Comparison of ENCODE assay signal across 17 cellular contexts in the genomic region with DNA sequence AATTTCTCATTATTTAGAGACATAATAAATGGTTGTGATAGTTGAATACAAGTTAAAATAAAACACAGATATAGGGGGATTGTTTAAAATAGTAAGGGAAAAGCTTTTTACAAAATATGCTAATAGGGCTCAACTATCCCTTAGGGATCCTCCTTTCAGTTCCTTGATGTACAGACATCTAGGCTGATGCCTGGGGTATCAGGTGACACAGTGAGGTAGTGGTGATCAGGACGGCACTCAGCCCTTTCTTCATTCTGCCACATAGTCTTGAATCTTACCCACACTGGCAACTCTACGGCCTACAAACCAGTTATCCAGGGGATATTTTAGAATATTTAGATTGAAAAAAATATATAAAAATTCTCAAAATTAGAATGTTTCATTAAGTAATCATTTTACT. TPM values are rescaled to one million over a fixed set of nuclear protein-coding genes. Genes with fewer than 3 reads are reported as not detected.
DNase-seq lines count a peak whose midpoint lies in the region; ATAC-seq and TF ChIP-seq lines count a peak whose summit lies in the region.
"Had no signal": no experiment of that assay in that cellular context is flagged by ENCODE, and none has a peak within 500 bp of the region (broad histone marks: within the 10 kb centered on the region; RNA-seq: fewer than 3 reads in every experiment).

No MANE protein-coding gene starts in this region.

- H3K27me3 Mint-ChIP-seq in activated CD4-positive, alpha-beta memory T cell treated with anti-CD3 and anti-CD28 coated beads, Interleukin-2, amount 10 ng/mL, durations not matched to agents 7 days and 5 days, result no peaks in the 10 kb centered on the region
- H3K27me3 Mint-ChIP-seq in activated CD4-positive, alpha-beta memory T cell treated with anti-CD3 and anti-CD28 coated beads for 36 hours, result no peaks in the 10 kb centered on the region
- no peaks in the 10 kb centered on the region for H3K27me3 Mint-ChIP-seq in chondrocyte (ENCODE audit: low read depth)
- no peaks in the 10 kb centered on the region for H3K27me3 Mint-ChIP-seq in activated naive CD8-positive, alpha-beta T cell treated with anti-CD3 and anti-CD28 coated beads, Interleukin-2, amount 50 U/mL, for 24 hours
- H3K27me3 Mint-ChIP-seq: B cell; CD4-positive, alpha-beta memory T cell had no signal

- H3K4me1 Mint-ChIP-seq in activated CD4-positive, alpha-beta memory T cell treated with anti-CD3 and anti-CD28 coated beads, Interleukin-2, amount 10 ng/mL, durations not matched to agents 7 days and 5 days, result peaks cover 44% of the 10 kb centered on the region
- peaks cover 29% of the 10 kb centered on the region for H3K4me1 Mint-ChIP-seq in activated CD4-positive, alpha-beta memory T cell treated with anti-CD3 and anti-CD28 coated beads for 36 hours (ENCODE audit: low read depth)
- peaks cover 5% of the 10 kb centered on the region for H3K4me1 Mint-ChIP-seq in chondrocyte (ENCODE audit: low read depth)
- H3K4me1 Mint-ChIP-seq in activated naive CD8-positive, alpha-beta T cell treated with anti-CD3 and anti-CD28 coated beads, Interleukin-2, amount 50 U/mL, for 24 hours, result peaks cover 29% of the 10 kb centered on the region

- no peak for TF ChIP-seq CTCF in chondrocyte (IDR thresholded peaks at IDR 0.05)

- peaks cover 4% of the 10 kb centered on the region for H3K9me3 Mint-ChIP-seq in activated CD4-positive, alpha-beta memory T cell treated with anti-CD3 and anti-CD28 coated beads, Interleukin-2, amount 10 ng/mL, durations not matched to agents 7 days and 5 days
- peaks cover 4% of the 10 kb centered on the region for H3K9me3 Mint-ChIP-seq in activated CD4-positive, alpha-beta memory T cell treated with anti-CD3 and anti-CD28 coated beads for 36 hours
- peaks cover 10% of the 10 kb centered on the region for H3K9me3 Mint-ChIP-seq in chondrocyte (ENCODE audit: low read depth)
- no peaks in the 10 kb centered on the region for H3K9me3 Mint-ChIP-seq in activated naive CD8-positive, alpha-beta T cell treated with anti-CD3 and anti-CD28 coated beads, Interleukin-2, amount 50 U/mL, for 24 hours

- peaks cover 62% of the 10 kb centered on the region for H3K36me3 Mint-ChIP-seq in activated CD4-positive, alpha-beta memory T cell treated with anti-CD3 and anti-CD28 coated beads, Interleukin-2, amount 10 ng/mL, durations not matched to agents 7 days and 5 days (ENCODE audit: low read depth)
- peaks cover 36% of the 10 kb centered on the region for H3K36me3 Mint-ChIP-seq in activated CD4-positive, alpha-beta memory T cell treated with anti-CD3 and anti-CD28 coated beads for 36 hours
- peaks cover 5% of the 10 kb centered on the region for H3K36me3 Mint-ChIP-seq in chondrocyte (ENCODE audit: low read depth)
- peaks cover 52% of the 10 kb centered on the region for H3K36me3 Mint-ChIP-seq in activated naive CD8-positive, alpha-beta T cell treated with anti-CD3 and anti-CD28 coated beads, Interleukin-2, amount 50 U/mL, for 24 hours (ENCODE audit: low read depth)

- intact Hi-C loops in activated CD4-positive, alpha-beta memory T cell treated with anti-CD3 and anti-CD28 coated beads for 36 hours (cut with micrococcal nuclease), result no loop called here
- intact Hi-C loops in Right ventricle myocardium inferior (cut with DNase I), result no loop called here

- no peak for ATAC-seq in Right ventricle myocardium inferior
- ATAC-seq in activated naive CD8-positive, alpha-beta T cell treated with anti-CD3 and anti-CD28 coated beads, Interleukin-2, amount 50 U/mL, for 24 hours, result no peak

- no peak overlapping the region for H3K4me3 ChIP-seq in H7 (ENCODE audit: insufficient read depth, low read depth, low read length)

- H3K27me3 ChIP-seq in H7 (ENCODE audit: control insufficient read depth, insufficient read depth, low read length), result no peaks in the 10 kb centered on the region

- peaks cover 10% of the 10 kb centered on the region for H3K36me3 ChIP-seq in H7 (replicated peaks; ENCODE audit: control insufficient read depth, insufficient read depth, low read length)

- peak overlapping the region; percentile 34 for H3K27ac Mint-ChIP-seq in activated CD4-positive, alpha-beta memory T cell treated with anti-CD3 and anti-CD28 coated beads, Interleukin-2, amount 10 ng/mL, durations not matched to agents 7 days and 5 days
- no peak overlapping the region for H3K27ac Mint-ChIP-seq in activated CD4-positive, alpha-beta memory T cell treated with anti-CD3 and anti-CD28 coated beads for 36 hours
- peak overlapping the region; percentile 59 for H3K27ac Mint-ChIP-seq in chondrocyte (ENCODE audit: unreplicated experiment)
- H3K27ac Mint-ChIP-seq in activated naive CD8-positive, alpha-beta T cell treated with anti-CD3 and anti-CD28 coated beads, Interleukin-2, amount 50 U/mL, for 24 hours, result no peak overlapping the region
- H3K27ac Mint-ChIP-seq: B cell; CD4-positive, alpha-beta memory T cell had no signal

- CTCF ChIA-PET in activated CD4-positive, alpha-beta memory T cell treated with anti-CD3 and anti-CD28 coated beads, Interleukin-2, amount 10 ng/mL, durations not matched to agents 7 days and 5 days (lab: Charles Lee), result no interaction called here
- CTCF ChIA-PET in activated CD4-positive, alpha-beta memory T cell treated with anti-CD3 and anti-CD28 coated beads for 36 hours (lab: Charles Lee), result no interaction called here

- POLR2A ChIA-PET in activated CD4-positive, alpha-beta memory T cell treated with anti-CD3 and anti-CD28 coated beads, Interleukin-2, amount 10 ng/mL, durations not matched to agents 7 days and 5 days (lab: Charles Lee), result interaction anchor here (1.3 kb wide), 1 partner anchor 20 kb away, joined by 4 read pairs; no protein-coding TSS in a partner anchor
- POLR2A ChIA-PET in activated CD4-positive, alpha-beta memory T cell treated with anti-CD3 and anti-CD28 coated beads for 36 hours (lab: Charles Lee), result no interaction called here

- H3K4me3 Mint-ChIP-seq in activated CD4-positive, alpha-beta memory T cell treated with anti-CD3 and anti-CD28 coated beads, Interleukin-2, amount 10 ng/mL, durations not matched to agents 7 days and 5 days, result no peak overlapping the region
- H3K4me3 Mint-ChIP-seq in activated CD4-positive, alpha-beta memory T cell treated with anti-CD3 and anti-CD28 coated beads for 36 hours, result no peak overlapping the region
- H3K4me3 Mint-ChIP-seq in chondrocyte (ENCODE audit: unreplicated experiment), result no peak overlapping the region
- no peak overlapping the region for H3K4me3 Mint-ChIP-seq in activated naive CD8-positive, alpha-beta T cell treated with anti-CD3 and anti-CD28 coated beads, Interleukin-2, amount 50 U/mL, for 24 hours
- H3K4me3 Mint-ChIP-seq: B cell; CD4-positive, alpha-beta memory T cell had no signal

- no peak for DNase-seq in activated CD4-positive, alpha-beta memory T cell treated with anti-CD3 and anti-CD28 coated beads, Interleukin-2, amount 10 ng/mL, durations not matched to agents 7 days and 5 days
- DNase-seq in activated CD4-positive, alpha-beta memory T cell treated with anti-CD3 and anti-CD28 coated beads for 36 hours, result no peak
- peak; percentile 51 for DNase-seq in H7
- no peak for DNase-seq in chondrocyte (ENCODE audit: low spot score)
- peak; percentile 42 for DNase-seq in left kidney (ENCODE audit: low read depth, low spot score)
- DNase-seq in NCI-H748 (lab: John Stamatoyannopoulos, UW; ENCODE audit: unreplicated experiment), result no peak
- no peak for DNase-seq in Right ventricle myocardium inferior (ENCODE audit: missing footprints)
- no peak for DNase-seq in activated naive CD8-positive, alpha-beta T cell treated with anti-CD3 and anti-CD28 coated beads, Interleukin-2, amount 50 U/mL, for 24 hours
- DNase-seq: C1 segment of cervical spinal cord; CD4-positive, alpha-beta memory T cell; DMS153; DMS79 treated with DMSO at 0.1 percent for 48 hours; EL; GOT3; HCEC 1CT; IMR-90 had no signal

RNA-seq across cellular contexts. Expression of a gene that starts 12.5 kb away (rescaled TPM):
- total RNA-seq in activated CD4-positive, alpha-beta memory T cell treated with anti-CD3 and anti-CD28 coated beads, Interleukin-2, amount 10 ng/mL, durations not matched to agents 7 days and 5 days, result 10 to 100 TPM; 14.7 to 15.1 TPM
- total RNA-seq in activated CD4-positive, alpha-beta memory T cell treated with anti-CD3 and anti-CD28 coated beads for 36 hours, result 1 to 10 TPM; 8.1 to 8.5 TPM
- 10.3 and 16.1 TPM in 2 replicates for total RNA-seq in H7 (2014; rRNA removed; shearing (Covaris generic))
- total RNA-seq in chondrocyte (10.3 to 14.2 TPM (median 13.0 TPM) in 3 replicates), Right ventricle myocardium inferior (14.7 TPM)

RNA-seq across cellular contexts. Expression of a gene that starts 22.2 kb away (rescaled TPM):
- 10 to 100 TPM; 27.7 to 28.7 TPM for total RNA-seq in activated CD4-positive, alpha-beta memory T cell treated with anti-CD3 and anti-CD28 coated beads, Interleukin-2, amount 10 ng/mL, durations not matched to agents 7 days and 5 days
- 10 to 100 TPM; 29.0 to 30.1 TPM for total RNA-seq in activated CD4-positive, alpha-beta memory T cell treated with anti-CD3 and anti-CD28 coated beads for 36 hours
- 10.0 and 12.3 TPM in 2 replicates for total RNA-seq in H7 (2014; rRNA removed; shearing (Covaris generic))
- total RNA-seq in chondrocyte, result 1.5 to 7.9 TPM (median 1.7 TPM) in 3 replicates
- total RNA-seq in Right ventricle myocardium inferior, result 4.3 TPM

RNA-seq across cellular contexts. Expression of a gene that starts 54.0 kb away (rescaled TPM):
- total RNA-seq in activated CD4-positive, alpha-beta memory T cell treated with anti-CD3 and anti-CD28 coated beads, Interleukin-2, amount 10 ng/mL, durations not matched to agents 7 days and 5 days, result 10 to 100 TPM; 13.1 to 14.1 TPM
- 10 to 100 TPM; 17.4 to 19.0 TPM for total RNA-seq in activated CD4-positive, alpha-beta memory T cell treated with anti-CD3 and anti-CD28 coated beads for 36 hours
- total RNA-seq in H7 (2014; rRNA removed; shearing (Covaris generic)), result 4.6 and 10.0 TPM in 2 replicates
- total RNA-seq in chondrocyte (19.3 to 28.9 TPM (median 26.2 TPM) in 3 replicates), Right ventricle myocardium inferior (25.8 TPM)

Comparison
In these comparisons a context has a peak if more than half of its experiments do, and no peak if none do; other contexts are left out.
1. H3K27ac Mint-ChIP-seq: peak in activated CD4-positive, alpha-beta memory T cell treated with anti-CD3 and anti-CD28 coated beads, Interleukin-2, amount 10 ng/mL, durations not matched to agents 7 days and 5 days (single experiment) and chondrocyte (single experiment); none in activated CD4-positive, alpha-beta memory T cell treated with anti-CD3 and anti-CD28 coated beads for 36 hours (single experiment) and activated naive CD8-positive, alpha-beta T cell treated with anti-CD3 and anti-CD28 coated beads, Interleukin-2, amount 50 U/mL, for 24 hours (single experiment).
2. DNase-seq: peak in H7 (single experiment) and left kidney (single experiment); none in activated CD4-positive, alpha-beta memory T cell treated with anti-CD3 and anti-CD28 coated beads, Interleukin-2, amount 10 ng/mL, durations not matched to agents 7 days and 5 days (single experiment), activated CD4-positive, alpha-beta memory T cell treated with anti-CD3 and anti-CD28 coated beads for 36 hours (single experiment), chondrocyte (single experiment), NCI-H748 (single experiment), Right ventricle myocardium inferior (single experiment) and activated naive CD8-positive, alpha-beta T cell treated with anti-CD3 and anti-CD28 coated beads, Interleukin-2, amount 50 U/mL, for 24 hours (single experiment).